ENCODE assay signal across 30 cellular contexts in the genomic region with DNA sequence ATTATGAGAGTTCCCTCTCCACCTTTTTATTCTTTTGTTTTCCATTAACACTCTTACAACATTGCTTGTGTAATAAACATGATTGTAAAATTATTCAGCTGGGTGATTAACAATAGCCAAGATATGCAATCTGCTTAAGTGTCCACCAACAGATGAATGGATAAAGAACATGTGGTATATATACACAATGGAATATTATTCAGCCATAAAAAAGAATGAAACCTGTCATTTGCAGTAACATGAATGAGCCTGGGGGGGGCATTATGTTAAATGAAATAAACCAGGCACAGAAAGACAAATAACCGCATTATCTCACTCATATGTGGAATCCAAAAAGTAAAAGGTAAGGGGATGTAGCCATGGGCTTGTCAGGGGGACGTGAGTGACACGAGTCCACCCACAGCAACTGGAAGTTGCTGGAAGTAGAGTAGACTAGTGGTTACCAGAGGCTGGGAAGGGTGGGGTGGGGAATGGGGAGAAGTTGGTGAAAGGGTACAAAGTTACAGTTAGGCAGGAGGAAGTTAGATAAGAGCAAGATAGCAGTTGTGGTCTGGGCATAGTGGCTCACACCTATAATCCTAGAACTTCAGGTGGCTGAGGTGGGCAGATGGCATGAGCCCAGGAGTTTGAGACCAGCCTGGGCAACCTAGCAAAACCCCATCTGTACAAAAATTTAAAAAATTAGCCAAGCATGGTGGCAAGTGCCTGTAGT. TPM values are rescaled to one million over a fixed set of nuclear protein-coding genes. Genes with fewer than 3 reads are reported as not detected.
DNase-seq lines count a peak whose midpoint lies in the region; ATAC-seq and TF ChIP-seq lines count a peak whose summit lies in the region.
"Had no signal": no experiment of that assay in that cellular context is flagged by ENCODE, and none has a peak within 500 bp of the region (broad histone marks: within the 10 kb centered on the region; RNA-seq: fewer than 3 reads in every experiment).

No MANE protein-coding gene starts in this region.

- CTCF ChIA-PET in SK-N-SH (lab: Yijun Ruan, JAX) (no interaction called here), OCI-LY7 (lab: Charles Lee; ENCODE audit: unreplicated experiment) (no interaction called here)
- CTCF ChIA-PET in CD4-positive, alpha-beta memory T cell (lab: Charles Lee; ENCODE audit: partially characterized antibody): no interaction called here

- 91% methylated on average over 3 of the region's 3 CpGs for WGBS in SK-N-SH (ENCODE audit: low lambda C conversion rate)

- H3K4me2 ChIP-seq in SK-N-SH (no peak overlapping the region), OCI-LY7 (ENCODE audit: low read length) (no peak overlapping the region)
- H3K4me2 ChIP-seq: GM23338 had no signal

- H4K20me1 ChIP-seq in SK-N-SH (ENCODE audit: insufficient read depth) (no peaks in the 10 kb centered on the region), OCI-LY7 (ENCODE audit: insufficient read depth, low read length) (no peaks in the 10 kb centered on the region)

- H3K27me3 Mint-ChIP-seq in CD4-positive, alpha-beta memory T cell: no peaks in the 10 kb centered on the region
- H3K27me3 Mint-ChIP-seq in effector memory CD8-positive, alpha-beta T cell: no peaks in the 10 kb centered on the region
- H3K27me3 Mint-ChIP-seq: activated CD8-positive, alpha-beta T cell treated with anti-CD3 and anti-CD28 coated beads for 36 hours; IgD-negative memory B cell; natural killer cell treated with Interleukin-12 subunit alpha and Interleukin-12 subunit beta and Interleukin-15 and Interleukin-18, amount 100 ng/mL, for 72 hours; type B pancreatic cell had no signal

- H2AFZ ChIP-seq in SK-N-SH (ENCODE audit: low read depth): no peak overlapping the region
- H2AFZ ChIP-seq in OCI-LY7 (ENCODE audit: low read length): no peak overlapping the region
- H2AFZ ChIP-seq: GM23338 had no signal

- no peaks in the 10 kb centered on the region for H3K79me2 ChIP-seq in SK-N-SH (ENCODE audit: insufficient read depth)
- H3K79me2 ChIP-seq in OCI-LY7 (ENCODE audit: insufficient read depth, low read depth, low read length): no peaks in the 10 kb centered on the region

- H3K4me3 Mint-ChIP-seq in CD4-positive, alpha-beta memory T cell: peak overlapping the region in 4 of 8 donors; percentile 15 to 46 (median 38)
- H3K4me3 Mint-ChIP-seq in effector memory CD8-positive, alpha-beta T cell: no peak overlapping the region
- H3K4me3 Mint-ChIP-seq: activated CD8-positive, alpha-beta T cell treated with anti-CD3 and anti-CD28 coated beads for 36 hours; GM23338; natural killer cell treated with Interleukin-12 subunit alpha and Interleukin-12 subunit beta and Interleukin-15 and Interleukin-18, amount 100 ng/mL, for 72 hours; type B pancreatic cell had no signal

- intact Hi-C loops in CD4-positive, alpha-beta memory T cell (cut with micrococcal nuclease): no loop called here
- intact Hi-C loops in OCI-LY7 (cut with micrococcal nuclease; ENCODE audit: unreplicated experiment): loop anchor here (10.0 kb wide), 2 partner anchors 595 to 1865 kb away; a partner anchor contains a TSS

- peaks cover 20 to 56% (median 45%) of the 10 kb centered on the region in 4 donors for H3K4me1 Mint-ChIP-seq in CD4-positive, alpha-beta memory T cell
- peaks cover 19 to 20% of the 10 kb centered on the region in 2 donors for H3K4me1 Mint-ChIP-seq in effector memory CD8-positive, alpha-beta T cell (ENCODE audit: low read depth in 2 of 2)

- H3K9me2 ChIP-seq in SK-N-SH (no peaks in the 10 kb centered on the region; the same call in 1 of the 2 replicates), OCI-LY7 (ENCODE audit: insufficient read depth, low read length) (no peaks in the 10 kb centered on the region)

- H3K27me3 ChIP-seq in SK-N-SH (ENCODE audit: insufficient read depth): no peaks in the 10 kb centered on the region
- H3K27me3 ChIP-seq in CD4-positive, alpha-beta memory T cell (ENCODE audit: insufficient read depth, low read length): no peaks in the 10 kb centered on the region
- H3K27me3 ChIP-seq: colonic mucosa, Peyer's patch, sigmoid colon had no signal

- H3K4me1 ChIP-seq in SK-N-SH (ENCODE audit: control insufficient read depth in 1 of 2, insufficient read depth in 2 of 2, low read depth in 1 of 2, low read length in 1 of 2) (no peaks in the 10 kb centered on the region; a peak in 2 of 4 replicates), OCI-LY7 (ENCODE audit: insufficient read depth, low read length, poor library complexity, severe bottlenecking) (peaks cover 24% of the 10 kb centered on the region)
- peaks cover 23% of the 10 kb centered on the region for H3K4me1 ChIP-seq in CD4-positive, alpha-beta memory T cell (ENCODE audit: insufficient read depth, low read length)
- H3K4me1 ChIP-seq: colonic mucosa, Peyer's patch had no signal

- H3K9me3 ChIP-seq in SK-N-SH (no peaks in the 10 kb centered on the region), OCI-LY7 (ENCODE audit: low read length) (peaks cover 5% of the 10 kb centered on the region; the same call in 1 of the 2 replicates)
- H3K9me3 ChIP-seq in CD4-positive, alpha-beta memory T cell (ENCODE audit: control insufficient read depth in 1 of 2, low read length in 2 of 2): no peaks in the 10 kb centered on the region
- H3K9me3 ChIP-seq: colonic mucosa, Peyer's patch, sigmoid colon had no signal

- no peaks in the 10 kb centered on the region for H3K9me3 Mint-ChIP-seq in CD4-positive, alpha-beta memory T cell
- H3K9me3 Mint-ChIP-seq in effector memory CD8-positive, alpha-beta T cell: no peaks in the 10 kb centered on the region
- H3K9me3 Mint-ChIP-seq: GM23338, IgD-negative memory B cell had no signal

- POLR2A ChIA-PET in SK-N-SH (lab: Yijun Ruan, JAX) (no interaction called here), OCI-LY7 (lab: Charles Lee) (no interaction called here)
- POLR2A ChIA-PET in CD4-positive, alpha-beta memory T cell (lab: Charles Lee; ENCODE audit: partially characterized antibody): interaction anchor here (15.2 kb wide), 1 partner anchor 27 kb away, joined by 531 read pairs; a partner anchor contains a TSS

- no peak overlapping the region for H3K9ac ChIP-seq in SK-N-SH

- no peak for ATAC-seq in SK-N-SH treated with all-trans-retinoic acid at 6 μM for 48 hours
- ATAC-seq in effector memory CD8-positive, alpha-beta T cell (replicated peaks): peak; percentile 26
- ATAC-seq in GM19035 (IDR thresholded peaks at IDR 0.05; ENCODE audit: unreplicated experiment): no peak
- ATAC-seq: activated CD4-positive, CD25-positive, alpha-beta regulatory T cell treated with anti-CD3 and anti-CD28 coated beads, Interleukin-2, amount 50 U/mL, for 24 hours; activated CD8-positive, alpha-beta T cell treated with anti-CD3 and anti-CD28 coated beads for 36 hours; GM23338; natural killer cell treated with Interleukin-12 subunit alpha and Interleukin-12 subunit beta and Interleukin-15 and Interleukin-18, amount 100 ng/mL, for 72 hours had no signal

- TF ChIP-seq EP300 in SK-N-SH (IDR thresholded peaks at IDR 0.05; ENCODE audit: borderline replicate concordance in 1 of 2, low read depth in 1 of 2, low read length in 1 of 2): no peak

- no peaks in the 10 kb centered on the region for H3F3A ChIP-seq in SK-N-SH (replicated peaks; ENCODE audit: insufficient read depth)

- H3K36me3 Mint-ChIP-seq in CD4-positive, alpha-beta memory T cell: no peaks in the 10 kb centered on the region
- peaks cover 1% of the 10 kb centered on the region for H3K36me3 Mint-ChIP-seq in effector memory CD8-positive, alpha-beta T cell (ENCODE audit: insufficient read depth)
- H3K36me3 Mint-ChIP-seq: IgD-negative memory B cell; immature natural killer cell; natural killer cell treated with Interleukin-12 subunit alpha and Interleukin-12 subunit beta and Interleukin-15 and Interleukin-18, amount 100 ng/mL, for 72 hours; type B pancreatic cell had no signal

- TF ChIP-seq CTCF in SK-N-SH (IDR thresholded peaks at IDR 0.05) (no peak), OCI-LY7 (conservative IDR thresholded peaks at IDR 0.05; ENCODE audit: low read length) (0 out of 2 replicates have a peak, but pooled peaks have one; percentile 18)

- no peak overlapping the region for H3K4me3 ChIP-seq in SK-N-SH (ENCODE audit: low read depth in 2 of 2, low read length in 1 of 2)
- H3K4me3 ChIP-seq in CD4-positive, alpha-beta memory T cell (ENCODE audit: low read length in 2 of 2): no peak overlapping the region
- no peak overlapping the region for H3K4me3 ChIP-seq in OCI-LY7 (ENCODE audit: low read depth, low read length, poor library complexity, severe bottlenecking)
- H3K4me3 ChIP-seq: colonic mucosa, GM23338, Peyer's patch, sigmoid colon had no signal

- H3K27ac ChIP-seq in SK-N-SH (ENCODE audit: low read depth in 2 of 2, low read length in 1 of 2) (no peak overlapping the region), OCI-LY7 (ENCODE audit: low read depth, low read length, poor library complexity, severe bottlenecking) (no peak overlapping the region)
- H3K27ac ChIP-seq in CD4-positive, alpha-beta memory T cell (ENCODE audit: low read depth, low read length): no peak overlapping the region
- H3K27ac ChIP-seq: C4-2B, colonic mucosa, Peyer's patch, sigmoid colon had no signal

- TF ChIP-seq RAD21 in SK-N-SH (IDR thresholded peaks at IDR 0.05; ENCODE audit: low read length): no peak

- DNase-seq in SK-N-SH (no peak), OCI-LY7 (ENCODE audit: low spot score) (no peak), SHP77 (lab: John Stamatoyannopoulos, UW) (no peak), NCI-H2029 (lab: John Stamatoyannopoulos, UW) (no peak)
- DNase-seq in CD4-positive, alpha-beta memory T cell: no peak
- DNase-seq in effector memory CD8-positive, alpha-beta T cell: no peak
- DNase-seq: 8988T; activated CD8-positive, alpha-beta memory T cell treated with anti-CD3 and anti-CD28 coated beads, Interleukin-2, amount 50 U/mL, for 48 hours; activated CD8-positive, alpha-beta T cell treated with anti-CD3 and anti-CD28 coated beads for 36 hours; activated effector memory CD4-positive, alpha-beta T cell treated with anti-CD3 and anti-CD28 coated beads, Interleukin-2, amount 50 U/mL, for 16 hours; colonic mucosa; DMS79; effector CD8-positive, alpha-beta T cell; immature natural killer cell; mammary epithelial cell; NCI-H1436; NCI-H2107; NCI-H345; Peyer's patch; SHP77 treated with DMSO at 0.1 percent for 48 hours; sigmoid colon; stimulated activated CD4-positive, alpha-beta T cell treated with anti-CD3 and anti-CD28 coated beads, Interleukin-4, amount 100 ng/mL, for 1 hour had no signal

- peak overlapping the region in 5 of 7 donors; percentile 5 to 73 (median 52) for H3K27ac Mint-ChIP-seq in CD4-positive, alpha-beta memory T cell
- no peak overlapping the region for H3K27ac Mint-ChIP-seq in effector memory CD8-positive, alpha-beta T cell
- H3K27ac Mint-ChIP-seq: GM23338, IgD-negative memory B cell, type B pancreatic cell had no signal

- H3K36me3 ChIP-seq in SK-N-SH (replicated peaks in 1 of 2; ENCODE audit: control insufficient read depth in 1 of 2, insufficient read depth in 2 of 2, low read length in 1 of 2) (no peaks in the 10 kb centered on the region), OCI-LY7 (ENCODE audit: insufficient read depth, low read length) (no peaks in the 10 kb centered on the region)
- no peaks in the 10 kb centered on the region for H3K36me3 ChIP-seq in CD4-positive, alpha-beta memory T cell (ENCODE audit: insufficient read depth, low read length)
- H3K36me3 ChIP-seq: colonic mucosa, Peyer's patch, sigmoid colon had no signal

- BruUV-seq in OCI-LY7 (replicated peaks; lab: Mats Ljungman, UMichigan): no TSS peak

RNA-seq across cellular contexts. Expression of a gene that starts 28.7 kb away (rescaled TPM):
- 19.6 and 20.0 TPM in 2 replicates for polyA plus RNA-seq in SK-N-SH (2012; rRNA removed)
- 27.8 and 35.8 TPM in 2 replicates for polyA plus RNA-seq in SK-N-SH (2012; cell fraction: cytosol; rRNA removed)
- polyA plus RNA-seq in SK-N-SH (2012; cell fraction: nucleus; rRNA removed): 11.7 and 24.3 TPM in 2 replicates
- 100 to 1,000 TPM; 224 to 226 TPM for total RNA-seq in CD4-positive, alpha-beta memory T cell
- polyA plus RNA-seq in CD4-positive, alpha-beta memory T cell: 100 to 1,000 TPM; 281 to 288 TPM
- 40.8 and 43.9 TPM in 2 replicates for total RNA-seq in OCI-LY7 (2014; rRNA removed; shearing (Covaris generic))
- 50.0 and 59.9 TPM in 2 replicates for total RNA-seq in OCI-LY7 (2022)

Comparison
In these comparisons a context has a peak if more than half of its experiments do, and no peak if none do; other contexts are left out.
1. H3K27ac Mint-ChIP-seq: peak in CD4-positive, alpha-beta memory T cell (5 of 7); none in effector memory CD8-positive, alpha-beta T cell (0 of 2).